In the genomic region with DNA sequence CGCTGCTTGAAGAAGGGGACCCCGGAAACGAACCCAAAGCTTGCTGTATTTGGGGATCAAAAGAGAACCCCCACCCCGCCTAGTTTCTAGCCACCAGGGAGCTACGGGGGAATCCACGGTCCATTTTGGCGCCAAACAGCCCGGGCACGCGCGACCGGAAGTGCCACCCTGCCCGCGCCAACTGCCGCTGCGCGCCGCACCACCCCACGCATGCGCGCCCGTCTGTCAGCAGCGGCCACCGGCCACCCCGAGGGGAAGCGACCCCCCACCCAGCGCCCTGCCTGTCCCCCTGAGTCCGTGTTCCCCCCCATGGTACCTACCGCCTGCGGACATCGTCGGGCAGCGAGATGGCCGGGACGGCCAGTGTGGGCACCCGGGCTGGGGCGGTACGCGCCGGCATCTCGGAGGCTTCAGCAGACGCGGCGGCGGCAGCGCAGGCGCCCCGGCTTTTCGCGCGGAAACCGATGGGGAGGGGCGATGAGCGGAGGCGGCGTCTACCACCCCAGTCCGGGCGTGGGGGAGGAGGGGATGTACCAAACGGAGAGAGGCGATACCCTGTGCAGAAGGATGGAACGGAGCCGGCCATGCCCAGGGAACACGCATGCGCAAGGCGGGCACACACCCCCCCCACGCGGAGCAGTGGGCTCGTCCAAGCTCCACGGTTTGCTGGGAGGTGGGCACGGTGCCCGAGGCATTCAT, we compare ENCODE assay signal across 1 cellular context.
A peak's percentile ranks its signal among the peaks of the same experiment; 100 is the strongest.
TF ChIP-seq lines count a peak whose summit lies in the region.

DNMT1 (minus strand) TSS at position 454 of the 699 bp plus-strand sequence; CDS start at position 400, 54 bp downstream.

TF ChIP-seq in HEK293, 187 proteins besides CTCF, POLR2A, EP300 and RAD21 (continued from another document and continues in another):
- TF ChIP-seq, protein P1, sequence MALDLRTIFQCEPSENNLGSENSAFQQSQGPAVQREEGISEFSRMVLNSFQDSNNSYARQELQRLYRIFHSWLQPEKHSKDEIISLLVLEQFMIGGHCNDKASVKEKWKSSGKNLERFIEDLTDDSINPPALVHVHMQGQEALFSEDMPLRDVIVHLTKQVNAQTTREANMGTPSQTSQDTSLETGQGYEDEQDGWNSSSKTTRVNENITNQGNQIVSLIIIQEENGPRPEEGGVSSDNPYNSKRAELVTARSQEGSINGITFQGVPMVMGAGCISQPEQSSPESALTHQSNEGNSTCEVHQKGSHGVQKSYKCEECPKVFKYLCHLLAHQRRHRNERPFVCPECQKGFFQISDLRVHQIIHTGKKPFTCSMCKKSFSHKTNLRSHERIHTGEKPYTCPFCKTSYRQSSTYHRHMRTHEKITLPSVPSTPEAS (tag by site-specific recombination; IDR thresholded peaks at IDR 0.05) = no peak
- peak; percentile 68; the same call in 1 of the 2 replicates for TF ChIP-seq ZFP69B (tag by site-specific recombination; IDR thresholded peaks at IDR 0.05)
- TF ChIP-seq ZSCAN16 (tag by site-specific recombination; IDR thresholded peaks at IDR 0.05) = no peak
- TF ChIP-seq ZFP41 (tag by site-specific recombination; IDR thresholded peaks at IDR 0.05; ENCODE audit: borderline replicate concordance) = no peak
- peak; percentile 76 for TF ChIP-seq KLF16 (tag by site-specific recombination; IDR thresholded peaks at IDR 0.05)
- TF ChIP-seq ZNF169 (tag by site-specific recombination; IDR thresholded peaks at IDR 0.05) = no peak
- no peak for TF ChIP-seq ZNF585B (tag by site-specific recombination; IDR thresholded peaks at IDR 0.05)
- no peak for TF ChIP-seq ZNF311 (tag by site-specific recombination; IDR thresholded peaks at IDR 0.05; ENCODE audit: borderline replicate concordance)
- TF ChIP-seq HOXA7 (CRISPR knock-in tag; IDR thresholded peaks at IDR 0.05; ENCODE audit: borderline replicate concordance) = no peak
- TF ChIP-seq PRDM10 (tag by site-specific recombination; IDR thresholded peaks at IDR 0.05) = peak; percentile 100
- no peak for TF ChIP-seq ZNF155 (tag by site-specific recombination; IDR thresholded peaks at IDR 0.05)
- peak; percentile 83 for TF ChIP-seq REPIN1 (tag by site-specific recombination; IDR thresholded peaks at IDR 0.05; ENCODE audit: low read depth)
- TF ChIP-seq ZNF175 (tag by site-specific recombination; IDR thresholded peaks at IDR 0.05) = no peak
- TF ChIP-seq KLF8 (tag by site-specific recombination; IDR thresholded peaks at IDR 0.05) = peak; percentile 89
- TF ChIP-seq BCL11A (tag by site-specific recombination; IDR thresholded peaks at IDR 0.05; ENCODE audit: low read depth) = peak; percentile 57; the same call in 1 of the 2 replicates
- TF ChIP-seq, protein P2, sequence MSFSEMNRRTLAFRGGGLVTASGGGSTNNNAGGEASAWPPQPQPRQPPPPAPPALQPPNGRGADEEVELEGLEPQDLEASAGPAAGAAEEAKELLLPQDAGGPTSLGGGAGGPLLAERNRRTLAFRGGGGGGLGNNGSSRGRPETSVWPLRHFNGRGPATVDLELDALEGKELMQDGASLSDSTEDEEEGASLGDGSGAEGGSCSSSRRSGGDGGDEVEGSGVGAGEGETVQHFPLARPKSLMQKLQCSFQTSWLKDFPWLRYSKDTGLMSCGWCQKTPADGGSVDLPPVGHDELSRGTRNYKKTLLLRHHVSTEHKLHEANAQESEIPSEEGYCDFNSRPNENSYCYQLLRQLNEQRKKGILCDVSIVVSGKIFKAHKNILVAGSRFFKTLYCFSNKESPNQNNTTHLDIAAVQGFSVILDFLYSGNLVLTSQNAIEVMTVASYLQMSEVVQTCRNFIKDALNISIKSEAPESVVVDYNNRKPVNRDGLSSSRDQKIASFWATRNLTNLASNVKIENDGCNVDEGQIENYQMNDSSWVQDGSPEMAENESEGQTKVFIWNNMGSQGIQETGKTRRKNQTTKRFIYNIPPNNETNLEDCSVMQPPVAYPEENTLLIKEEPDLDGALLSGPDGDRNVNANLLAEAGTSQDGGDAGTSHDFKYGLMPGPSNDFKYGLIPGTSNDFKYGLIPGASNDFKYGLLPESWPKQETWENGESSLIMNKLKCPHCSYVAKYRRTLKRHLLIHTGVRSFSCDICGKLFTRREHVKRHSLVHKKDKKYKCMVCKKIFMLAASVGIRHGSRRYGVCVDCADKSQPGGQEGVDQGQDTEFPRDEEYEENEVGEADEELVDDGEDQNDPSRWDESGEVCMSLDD (tag by site-specific recombination; IDR thresholded peaks at IDR 0.05) = peak; percentile 84
- TF ChIP-seq PBX3 (CRISPR knock-in tag; IDR thresholded peaks at IDR 0.05) = peak; percentile 79; the same call in 1 of the 2 replicates
- TF ChIP-seq ZNF302 (tag by site-specific recombination; IDR thresholded peaks at IDR 0.05; ENCODE audit: low read depth) = no peak
- peak; percentile 70 for TF ChIP-seq ZNF843 (tag by site-specific recombination; IDR thresholded peaks at IDR 0.05)
- no peak for TF ChIP-seq ZNF37A (tag by site-specific recombination; IDR thresholded peaks at IDR 0.05)
- peak; percentile 98 for TF ChIP-seq ZNF580 (tag by site-specific recombination; IDR thresholded peaks at IDR 0.05)
- TF ChIP-seq ZNF16 (tag by site-specific recombination; IDR thresholded peaks at IDR 0.05; ENCODE audit: low read depth) = no peak
- TF ChIP-seq HOXC10 (CRISPR knock-in tag; IDR thresholded peaks at IDR 0.05) = 0 out of 2 replicates have a peak, but pooled peaks have one; percentile 91
- no peak for TF ChIP-seq ZNF350 (tag by site-specific recombination; IDR thresholded peaks at IDR 0.05)
- TF ChIP-seq SETDB1 (IDR thresholded peaks at IDR 0.05; ENCODE audit: insufficient read length, low read length) = peak; percentile 68
- TF ChIP-seq ZBTB8A (tag by site-specific recombination; IDR thresholded peaks at IDR 0.05) = peak; percentile 28; the same call in 1 of the 2 replicates
- no peak for TF ChIP-seq ZNF132 (tag by site-specific recombination; IDR thresholded peaks at IDR 0.05; ENCODE audit: borderline replicate concordance)
- peak; percentile 59 for TF ChIP-seq IKZF3 (tag by site-specific recombination; IDR thresholded peaks at IDR 0.05)
- TF ChIP-seq TCF7L2 (IDR thresholded peaks at IDR 0.05; ENCODE audit: borderline replicate concordance, low read depth, low read length) = no peak
- peak; percentile 23; the same call in 1 of the 2 replicates for TF ChIP-seq ZNF660 (tag by site-specific recombination; IDR thresholded peaks at IDR 0.05)
- TF ChIP-seq ZBTB17 (tag by site-specific recombination; IDR thresholded peaks at IDR 0.05) = peak; percentile 86
- TF ChIP-seq, protein P3, sequence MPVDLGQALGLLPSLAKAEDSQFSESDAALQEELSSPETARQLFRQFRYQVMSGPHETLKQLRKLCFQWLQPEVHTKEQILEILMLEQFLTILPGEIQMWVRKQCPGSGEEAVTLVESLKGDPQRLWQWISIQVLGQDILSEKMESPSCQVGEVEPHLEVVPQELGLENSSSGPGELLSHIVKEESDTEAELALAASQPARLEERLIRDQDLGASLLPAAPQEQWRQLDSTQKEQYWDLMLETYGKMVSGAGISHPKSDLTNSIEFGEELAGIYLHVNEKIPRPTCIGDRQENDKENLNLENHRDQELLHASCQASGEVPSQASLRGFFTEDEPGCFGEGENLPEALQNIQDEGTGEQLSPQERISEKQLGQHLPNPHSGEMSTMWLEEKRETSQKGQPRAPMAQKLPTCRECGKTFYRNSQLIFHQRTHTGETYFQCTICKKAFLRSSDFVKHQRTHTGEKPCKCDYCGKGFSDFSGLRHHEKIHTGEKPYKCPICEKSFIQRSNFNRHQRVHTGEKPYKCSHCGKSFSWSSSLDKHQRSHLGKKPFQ (tag by site-specific recombination; IDR thresholded peaks at IDR 0.05) = peak; percentile 85
- TF ChIP-seq, protein P4, sequence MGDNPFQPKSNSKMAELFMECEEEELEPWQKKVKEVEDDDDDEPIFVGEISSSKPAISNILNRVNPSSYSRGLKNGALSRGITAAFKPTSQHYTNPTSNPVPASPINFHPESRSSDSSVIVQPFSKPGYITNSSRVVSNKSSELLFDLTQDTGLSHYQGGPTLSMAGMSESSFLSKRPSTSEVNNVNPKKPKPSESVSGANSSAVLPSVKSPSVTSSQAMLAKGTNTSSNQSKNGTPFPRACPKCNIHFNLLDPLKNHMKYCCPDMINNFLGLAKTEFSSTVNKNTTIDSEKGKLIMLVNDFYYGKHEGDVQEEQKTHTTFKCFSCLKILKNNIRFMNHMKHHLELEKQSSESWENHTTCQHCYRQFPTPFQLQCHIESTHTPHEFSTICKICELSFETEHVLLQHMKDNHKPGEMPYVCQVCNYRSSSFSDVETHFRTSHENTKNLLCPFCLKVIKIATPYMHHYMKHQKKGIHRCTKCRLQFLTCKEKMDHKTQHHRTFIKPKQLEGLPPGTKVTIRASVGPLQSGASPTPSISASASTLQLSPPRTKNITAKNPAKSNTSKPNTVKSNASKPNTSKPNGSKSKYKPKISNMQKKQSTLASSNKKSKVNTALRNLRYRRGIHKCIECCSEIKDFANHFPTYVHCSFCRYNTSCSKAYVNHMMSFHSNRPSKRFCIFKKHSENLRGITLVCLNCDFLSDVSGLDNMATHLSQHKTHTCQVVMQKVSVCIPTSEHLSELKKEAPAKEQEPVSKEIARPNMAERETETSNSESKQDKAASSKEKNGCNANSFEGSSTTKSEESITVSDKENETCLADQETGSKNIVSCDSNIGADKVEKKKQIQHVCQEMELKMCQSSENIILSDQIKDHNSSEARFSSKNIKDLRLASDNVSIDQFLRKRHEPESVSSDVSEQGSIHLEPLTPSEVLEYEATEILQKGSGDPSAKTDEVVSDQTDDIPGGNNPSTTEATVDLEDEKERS (tag by site-specific recombination; IDR thresholded peaks at IDR 0.05) = no peak
- TF ChIP-seq GLIS2 (tag by site-specific recombination; IDR thresholded peaks at IDR 0.05) = peak; percentile 99
- peak; percentile 53; the same call in 1 of the 2 replicates for TF ChIP-seq ZBTB7A (tag by site-specific recombination; IDR thresholded peaks at IDR 0.05; ENCODE audit: low read depth)
- no peak for TF ChIP-seq ZNF114 (tag by site-specific recombination; IDR thresholded peaks at IDR 0.05)
- TF ChIP-seq ZNF654 (tag by site-specific recombination; IDR thresholded peaks at IDR 0.05; ENCODE audit: low read depth) = no peak
- TF ChIP-seq, protein P5, sequence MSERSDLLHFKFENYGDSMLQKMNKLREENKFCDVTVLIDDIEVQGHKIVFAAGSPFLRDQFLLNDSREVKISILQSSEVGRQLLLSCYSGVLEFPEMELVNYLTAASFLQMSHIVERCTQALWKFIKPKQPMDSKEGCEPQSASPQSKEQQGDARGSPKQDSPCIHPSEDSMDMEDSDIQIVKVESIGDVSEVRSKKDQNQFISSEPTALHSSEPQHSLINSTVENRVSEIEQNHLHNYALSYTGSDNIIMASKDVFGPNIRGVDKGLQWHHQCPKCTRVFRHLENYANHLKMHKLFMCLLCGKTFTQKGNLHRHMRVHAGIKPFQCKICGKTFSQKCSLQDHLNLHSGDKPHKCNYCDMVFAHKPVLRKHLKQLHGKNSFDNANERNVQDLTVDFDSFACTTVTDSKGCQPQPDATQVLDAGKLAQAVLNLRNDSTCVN (tag by site-specific recombination; optimal IDR thresholded peaks at IDR 0.05) = peak; percentile 99
- peak; percentile 23; the same call in 1 of the 2 replicates for TF ChIP-seq KLF1 (tag by site-specific recombination; IDR thresholded peaks at IDR 0.05)
- peak; percentile 79 for TF ChIP-seq ZNF76 (tag by site-specific recombination; IDR thresholded peaks at IDR 0.05; ENCODE audit: borderline replicate concordance, low read depth)
- TF ChIP-seq ZNF624 (tag by site-specific recombination; IDR thresholded peaks at IDR 0.05) = no peak
- peak; percentile 69; the same call in 1 of the 2 replicates for TF ChIP-seq GLI4 (tag by site-specific recombination; IDR thresholded peaks at IDR 0.05)
- TF ChIP-seq ZNF514 (tag by site-specific recombination; IDR thresholded peaks at IDR 0.05) = no peak
- TF ChIP-seq SP2 (tag by site-specific recombination; IDR thresholded peaks at IDR 0.05) = peak; percentile 70
- peak; percentile 93 for TF ChIP-seq ZEB2 (tag by site-specific recombination; IDR thresholded peaks at IDR 0.05)
- TF ChIP-seq ZNF335 (tag by site-specific recombination; conservative IDR thresholded peaks at IDR 0.05) = peak; percentile 94
- TF ChIP-seq ZNF133 (tag by site-specific recombination; IDR thresholded peaks at IDR 0.05) = no peak
- peak; percentile 49 for TF ChIP-seq KLF7 (tag by site-specific recombination; IDR thresholded peaks at IDR 0.05; ENCODE audit: borderline replicate concordance)
- TF ChIP-seq ZNF785 (tag by site-specific recombination; IDR thresholded peaks at IDR 0.05) = no peak
- TF ChIP-seq ZNF324 (tag by site-specific recombination; IDR thresholded peaks at IDR 0.05) = peak; percentile 72; the same call in 1 of the 2 replicates
